8 cellular contexts compared by ENCODE assay signal in genomic region chr5:180811012-180811622, GRCh38. TPM values are rescaled to one million over a fixed set of nuclear protein-coding genes. Genes with fewer than 3 reads are reported as not detected.
DNase-seq lines count a peak whose midpoint lies in the region; ATAC-seq, FAIRE-seq and TF ChIP-seq lines count a peak whose summit lies in the region.

No MANE protein-coding gene starts in this region.

- H3K4me3 Mint-ChIP-seq in Calu3 (ENCODE audit: low read depth, unreplicated experiment), result peak overlapping the region; percentile 72

- H3K4me3 ChIP-seq in H1 (ENCODE audit: extremely low read depth in 1 of 4, insufficient read depth in 2 of 4, low read depth in 3 of 4, low read length in 4 of 4) (peak overlapping the region; percentile 53 to 79 (median 69)), neutrophil (ENCODE audit: low read depth in 1 of 2, low read length in 1 of 2) (peak overlapping the region; percentile 82 to 93)

- no peak overlapping the region for H3K14ac ChIP-seq in H1 (ENCODE audit: insufficient read length)

- H3K56ac ChIP-seq in H1 (replicated peaks; ENCODE audit: insufficient read length, low read depth, low read length), result no peak overlapping the region

- H2BK12ac ChIP-seq in H1 (ENCODE audit: low read depth, low read length), result no peak overlapping the region

- no peaks in the 10 kb centered on the region for H3K9me3 ChIP-seq in H1 (ENCODE audit: insufficient read depth in 2 of 2, low read depth in 1 of 2, low read length in 1 of 2)
- H3K9me3 ChIP-seq in neutrophil, result no peaks in the 10 kb centered on the region

- H3K79me2 ChIP-seq in H1 (ENCODE audit: control insufficient read depth in 1 of 2, insufficient read depth in 2 of 2, low read length in 2 of 2), result peaks cover 7 to 32% of the 10 kb centered on the region in 2 experiments

- 10% methylated on average over 22 of the region's 22 CpGs; no CpG with 5 or more reads in 1 of the 2 experiments for WGBS in H1 (ENCODE audit: extremely low coverage in 1 of 2, insufficient coverage in 1 of 2, insufficient read length in 1 of 2, insufficient replicate concordance in 2 of 2, low coverage in 1 of 2, low lambda C conversion rate in 2 of 2, missing lambda C conversion rate in 1 of 2), 2 experiments

- peak overlapping the region; percentile 7 for H4K5ac ChIP-seq in H1 (ENCODE audit: insufficient read length, low read depth, low read length)

- H3K4ac ChIP-seq in H1 (replicated peaks; ENCODE audit: insufficient read length, low read depth, low read length), result peak overlapping the region; percentile 70

- peaks cover 11% of the 10 kb centered on the region for H3K79me1 ChIP-seq in H1 (ENCODE audit: low read depth, low read length)

- H3K23ac ChIP-seq in H1 (ENCODE audit: insufficient read length), result no peak overlapping the region

- peak overlapping the region; percentile 44 for H3K27ac Mint-ChIP-seq in Calu3 (ENCODE audit: unreplicated experiment)

- H3K4me2 ChIP-seq in H1 (ENCODE audit: insufficient read depth in 1 of 2, low read depth in 2 of 2, low read length in 2 of 2), result peak overlapping the region; percentile 71 to 72

- H3K27ac ChIP-seq in H1 (ENCODE audit: low read depth, low read length) (peak overlapping the region; percentile 96; the same call in 1 of the 2 replicates), neutrophil (peak overlapping the region; percentile 99)

- H3K4me1 Mint-ChIP-seq in Calu3 (ENCODE audit: low read depth, unreplicated experiment), result peaks cover 48% of the 10 kb centered on the region

- peaks cover 3 to 26% (median 10%) of the 10 kb centered on the region in 4 experiments; a peak in 6 of 7 replicates for H3K4me1 ChIP-seq in H1 (replicated peaks in 1 of 4; ENCODE audit: control insufficient read depth in 3 of 4, insufficient read depth in 4 of 4, low read length in 3 of 4)
- H3K4me1 ChIP-seq in neutrophil (ENCODE audit: control insufficient read depth in 1 of 2, insufficient read depth in 1 of 2, low read depth in 1 of 2, low read length in 1 of 2), result peaks cover 54 to 62% of the 10 kb centered on the region in 2 experiments

- no TSS peak for BruUV-seq in Calu3 (replicated peaks; lab: Mats Ljungman, UMichigan)

- TF ChIP-seq EP300 in H1 (IDR thresholded peaks at IDR 0.05; ENCODE audit: borderline replicate concordance in 1 of 2, low read depth in 2 of 2, low read length in 2 of 2), result no peak

- no peaks in the 10 kb centered on the region for H3K36me3 ChIP-seq in H1 (ENCODE audit: control insufficient read depth in 2 of 4, insufficient read depth in 4 of 4, low read length in 3 of 4)
- H3K36me3 ChIP-seq in neutrophil, result no peaks in the 10 kb centered on the region

- H3K36me3 Mint-ChIP-seq in Calu3 (ENCODE audit: insufficient read depth, unreplicated experiment), result peaks cover 22% of the 10 kb centered on the region

- no peak overlapping the region for H3K18ac ChIP-seq in H1 (ENCODE audit: extremely low read depth, low read length)

- no peak overlapping the region for H4K91ac ChIP-seq in H1 (replicated peaks; ENCODE audit: insufficient read length, low read length)

- POLR2A ChIA-PET in H1 (lab: Charles Lee; ENCODE audit: partially characterized antibody), result interaction anchor here (0.7 to 4.0 kb wide), 10 partner anchors 9 to 288 kb away, joined by 3 to 21 read pairs (median 4); partner anchors contain the start of gene ZFP62

- no peaks in the 10 kb centered on the region for H4K20me1 ChIP-seq in H1 (replicated peaks in 1 of 2; ENCODE audit: control insufficient read depth in 1 of 2, insufficient read depth in 2 of 2, low read length in 2 of 2)

- H2BK20ac ChIP-seq in H1 (ENCODE audit: low read length), result no peak overlapping the region

- DNase-seq in Calu3, result no peak
- DNase-seq in NOMO-1 treated with dmso at 0.1 percent for 144 hours (lab: John Stamatoyannopoulos, UW; ENCODE audit: unreplicated experiment), result peak; percentile 36
- no peak for DNase-seq in H1 (ENCODE audit: low read depth in 1 of 2, low spot score in 2 of 2)
- no peak for DNase-seq in KG1 (lab: John Stamatoyannopoulos, UW)
- no peak for DNase-seq in HK-2 (ENCODE audit: unreplicated experiment)

- H2AFZ ChIP-seq in H1 (ENCODE audit: low read length), result peak overlapping the region; percentile 83; the same call in 1 of the 2 replicates

- no peak for TF ChIP-seq POLR2A in H1 (IDR thresholded peaks at IDR 0.05; ENCODE audit: control extremely low read depth in 1 of 2, low read depth in 2 of 2, low read length in 2 of 2)

- no peaks in the 10 kb centered on the region for H3K27me3 Mint-ChIP-seq in Calu3 (ENCODE audit: unreplicated experiment)

- no peak for FAIRE-seq in H1 (lab: Jason Lieb, UNC)

- H2BK15ac ChIP-seq in H1 (ENCODE audit: low read length), result 0 out of 2 replicates have a peak overlapping the region, but pooled peaks have one; percentile 1

- no peaks in the 10 kb centered on the region for H3K9me3 Mint-ChIP-seq in Calu3 (ENCODE audit: low read depth, unreplicated experiment)

- TF ChIP-seq CTCF in Calu3 (IDR thresholded peaks at IDR 0.05; ENCODE audit: unreplicated experiment) (no peak), H1 (IDR thresholded peaks at IDR 0.05; ENCODE audit: control extremely low read depth in 1 of 3, insufficient read depth in 1 of 3, low read depth in 1 of 3, low read length in 3 of 3) (no peak), neutrophil (IDR thresholded peaks at IDR 0.05) (no peak)

- H3K9ac ChIP-seq in H1 (replicated peaks in 1 of 4; ENCODE audit: extremely low read depth in 1 of 4, low read depth in 3 of 4, low read length in 3 of 4), result peak overlapping the region in 2 of 4 experiments; percentile 44 to 88; a peak in 3 of 7 replicates

- ATAC-seq in HG03135 (IDR thresholded peaks at IDR 0.05; ENCODE audit: unreplicated experiment), result no peak
- ATAC-seq in GM19397 (IDR thresholded peaks at IDR 0.05; ENCODE audit: unreplicated experiment), result no peak

- H4K8ac ChIP-seq in H1 (ENCODE audit: extremely low read depth, insufficient read depth, low read length), result no peak overlapping the region

- H2BK120ac ChIP-seq in H1 (replicated peaks; ENCODE audit: low read depth, low read length), result no peak overlapping the region

- CTCF ChIA-PET in Calu3 (lab: Charles Lee) (interaction anchor here (0.6 to 1.3 kb wide), 4 partner anchors 14 to 171 kb away, joined by 3 to 4 read pairs (median 4); partner anchors contain the start of gene ZFP62), H1 (lab: Charles Lee; ENCODE audit: partially characterized antibody) (interaction anchor here (0.8 to 1.3 kb wide), 2 partner anchors 9 to 50 kb away, joined by 3 read pairs; partner anchors contain the start of gene ZFP62)

- intact Hi-C loops in Calu3 (cut with micrococcal nuclease; ENCODE audit: unreplicated experiment), result no loop called here

- H2BK5ac ChIP-seq in H1 (ENCODE audit: low read depth, low read length), result peak overlapping the region; percentile 98; the same call in 1 of the 2 replicates

- H3K27me3 ChIP-seq in H1 (replicated peaks in 1 of 4; ENCODE audit: control insufficient read depth in 3 of 4, extremely low read depth in 1 of 4, insufficient read depth in 3 of 4, low read length in 3 of 4) (no peaks in the 10 kb centered on the region; a peak in 1 of 7 replicates), neutrophil (peaks cover 3% of the 10 kb centered on the region)

- peak overlapping the region; percentile 82; the same call in 1 of the 2 replicates for H2AK5ac ChIP-seq in H1 (ENCODE audit: low read depth, low read length)

- no peak for TF ChIP-seq RAD21 in H1 (IDR thresholded peaks at IDR 0.05 in 1 of 2, conservative IDR thresholded peaks at IDR 0.05 in 1 of 2; ENCODE audit: low read depth in 2 of 2, low read length in 2 of 2)

- H3K23me2 ChIP-seq in H1 (ENCODE audit: low read depth, low read length), result peaks cover 5% of the 10 kb centered on the region; the same call in 1 of the 2 replicates

TF ChIP-seq in H1, 55 proteins besides CTCF, POLR2A, EP300 and RAD21 (continues in another document):
- no peak for TF ChIP-seq POU5F1 (IDR thresholded peaks at IDR 0.05; ENCODE audit: low read depth, low read length)
- peak; percentile 47; the same call in 1 of the 2 replicates for TF ChIP-seq E2F6 (IDR thresholded peaks at IDR 0.05)
- TF ChIP-seq MAFK (IDR thresholded peaks at IDR 0.05; ENCODE audit: low read depth, low read length), result no peak
- TF ChIP-seq TCF12 (IDR thresholded peaks at IDR 0.05; ENCODE audit: low read depth, low read length), result 0 out of 2 replicates have a peak, but pooled peaks have one; percentile 25
- peak; percentile 18; the same call in 1 of the 2 replicates for TF ChIP-seq TBP (IDR thresholded peaks at IDR 0.05; ENCODE audit: low read depth, low read length)
- peak; percentile 11 for TF ChIP-seq SAP30 (IDR thresholded peaks at IDR 0.05; ENCODE audit: insufficient read depth, insufficient replicate concordance, low read length)
- TF ChIP-seq RBBP5 (IDR thresholded peaks at IDR 0.05; ENCODE audit: borderline replicate concordance, low read depth, low read length), result peak; percentile 13; the same call in 1 of the 2 replicates

RNA-seq across cellular contexts. Expression of gene MGAT1, which starts 8.5 kb away (rescaled TPM):
- 77.5 and 86.4 TPM in 2 replicates for total RNA-seq in Calu3 (2022)
- total RNA-seq in H1 (2021; fragmentation: NEBNext Ultra II Directional; extraction: Animal tissue kit (Norgen Biotek cat#: 25700)), result 77.0 and 83.8 TPM in 2 replicates
- 66.8 and 96.1 TPM in 2 replicates for polyA plus RNA-seq in H1 (2011; rRNA removed)
- 68.3 TPM for polyA plus RNA-seq in H1 (2011; cell fraction: cytosol; rRNA removed)
- polyA plus RNA-seq in H1 (2011; cell fraction: nucleus; rRNA removed), result 76.0 TPM
- polyA plus RNA-seq in H1 (2012, experiment 1 of 2), result 63.6 to 73.4 TPM (median 72.7 TPM) in 4 replicates
- 82.2 TPM for polyA plus RNA-seq in H1 (2012, experiment 2 of 2)
- polyA plus RNA-seq in H1 (2013, experiment 1 of 2), result 63.4 TPM
- 63.9 TPM for polyA plus RNA-seq in H1 (2013, experiment 2 of 2)
- 41.2 and 48.6 TPM in 2 replicates for polyA minus RNA-seq in H1 (2011; rRNA and poly(A)+ RNA removed)
- polyA minus RNA-seq in H1 (2011; cell fraction: cytosol; rRNA and poly(A)+ RNA removed), result 56.2 TPM
- 38.8 TPM for polyA minus RNA-seq in H1 (2011; cell fraction: nucleus; rRNA and poly(A)+ RNA removed)

RNA-seq across cellular contexts. Expression of gene ZFP62, which starts 50.0 kb away (rescaled TPM):
- 43.5 and 46.4 TPM in 2 replicates for total RNA-seq in Calu3 (2022)
- total RNA-seq in H1 (2021; fragmentation: NEBNext Ultra II Directional; extraction: Animal tissue kit (Norgen Biotek cat#: 25700)), result 34.8 and 38.5 TPM in 2 replicates
- 5.4 and 9.3 TPM in 2 replicates for polyA plus RNA-seq in H1 (2011; rRNA removed)
- 16.6 TPM for polyA plus RNA-seq in H1 (2011; cell fraction: cytosol; rRNA removed)
- 11.9 TPM for polyA plus RNA-seq in H1 (2011; cell fraction: nucleus; rRNA removed)
- polyA plus RNA-seq in H1 (2012, experiment 1 of 2), result 22.4 to 34.9 TPM (median 24.3 TPM) in 4 replicates
- polyA plus RNA-seq in H1 (2012, experiment 2 of 2), result 1.7 TPM
- polyA plus RNA-seq in H1 (2013, experiment 1 of 2), result 28.3 TPM
- 30.5 TPM for polyA plus RNA-seq in H1 (2013, experiment 2 of 2)
- polyA minus RNA-seq in H1 (2011; rRNA and poly(A)+ RNA removed), result 18.4 and 23.3 TPM in 2 replicates
- 19.0 TPM for polyA minus RNA-seq in H1 (2011; cell fraction: cytosol; rRNA and poly(A)+ RNA removed)
- polyA minus RNA-seq in H1 (2011; cell fraction: nucleus; rRNA and poly(A)+ RNA removed), result 34.6 TPM
